25 cellular contexts compared by ENCODE assay signal in genomic region chr16:51125992-51126391, GRCh38. TPM values are rescaled to one million over a fixed set of nuclear protein-coding genes. Genes with fewer than 3 reads are reported as not detected.
"Had no signal": no experiment of that assay in that cellular context is flagged by ENCODE, and none has a peak within 500 bp of the region (broad histone marks: within the 10 kb centered on the region; RNA-seq: fewer than 3 reads in every experiment).

No MANE protein-coding gene starts in this region.

- H3K27ac Mint-ChIP-seq: activated CD4-positive, alpha-beta T cell treated with anti-CD3 and anti-CD28 coated beads, Interleukin-2, amount 10 ng/mL, durations not matched to agents 7 days and 5 days; activated CD8-positive, alpha-beta memory T cell treated with anti-CD3 and anti-CD28 coated beads, Interleukin-2, amount 10 ng/mL, durations not matched to agents 7 days and 5 days; activated CD8-positive, alpha-beta T cell treated with anti-CD3 and anti-CD28 coated beads for 36 hours; activated naive CD4-positive, alpha-beta T cell treated with anti-CD3 and anti-CD28 coated beads, Interleukin-2, amount 50 U/mL, for 24 hours; activated T-helper 1 cell treated with anti-CD3 and anti-CD28 coated beads, Interleukin-12 subunit alpha, Interleukin-12 subunit beta, Interleukin-2, Interleukin-4 antibody, amounts not matched to agents 30 ng/mL and 10 ng/mL and 1 ng/mL, durations not matched to agents 14 hours and 24 hours and 36 hours; immature natural killer cell; natural killer cell treated with Interleukin-12 subunit alpha and Interleukin-12 subunit beta and Interleukin-15 and Interleukin-18, amount 100 ng/mL, for 72 hours; T-cell; T-helper 2 cell treated with Interferon-gamma antibody and Interleukin-4, amounts not matched to agents 5 μg/mL and 100 μg/mL, for 36 hours had no signal

- H3K4me1 Mint-ChIP-seq: activated CD4-positive, alpha-beta T cell treated with anti-CD3 and anti-CD28 coated beads, Interleukin-2, amount 10 ng/mL, durations not matched to agents 7 days and 5 days; activated CD8-positive, alpha-beta memory T cell treated with anti-CD3 and anti-CD28 coated beads, Interleukin-2, amount 10 ng/mL, durations not matched to agents 7 days and 5 days; activated naive CD4-positive, alpha-beta T cell treated with anti-CD3 and anti-CD28 coated beads, Interleukin-2, amount 50 U/mL, for 24 hours; immature natural killer cell; T-cell had no signal

- DNase-seq: activated CD4-positive, alpha-beta T cell treated with anti-CD3 and anti-CD28 coated beads, Interleukin-2, amount 10 ng/mL, durations not matched to agents 7 days and 5 days; activated CD4-positive, CD25-positive, alpha-beta regulatory T cell treated with anti-CD3 and anti-CD28 coated beads, Interleukin-2, amount 50 U/mL, for 72 hours; activated CD8-positive, alpha-beta memory T cell treated with anti-CD3 and anti-CD28 coated beads, Interleukin-2, amount 10 ng/mL, durations not matched to agents 7 days and 5 days; activated CD8-positive, alpha-beta T cell treated with anti-CD3 and anti-CD28 coated beads for 36 hours; activated gamma-delta T cell treated with Interleukin-2 at 50 U/mL for 16 hours; anterior cingulate cortex; body of pancreas; erythroblast; foreskin fibroblast; immature natural killer cell; left ventricle myocardium inferior; mammary epithelial cell; midbrain; spleen; stimulated activated CD4-positive, alpha-beta T cell treated with anti-CD3 and anti-CD28 coated beads, Interleukin-4, amount 100 ng/mL, for 1 hour; stimulated activated naive CD4-positive, alpha-beta T cell; T-cell; upper lobe of right lung had no signal

- H3K4me3 ChIP-seq: body of pancreas, cardiac muscle cell, left ventricle myocardium inferior, spleen, upper lobe of right lung had no signal

- H3K4me1 ChIP-seq: body of pancreas, left ventricle myocardium inferior, parathyroid adenoma, spleen, upper lobe of right lung had no signal

- H3K36me3 Mint-ChIP-seq: activated CD8-positive, alpha-beta memory T cell treated with anti-CD3 and anti-CD28 coated beads, Interleukin-2, amount 10 ng/mL, durations not matched to agents 7 days and 5 days; activated naive CD4-positive, alpha-beta T cell treated with anti-CD3 and anti-CD28 coated beads, Interleukin-2, amount 50 U/mL, for 24 hours; immature natural killer cell; natural killer cell treated with Interleukin-12 subunit alpha and Interleukin-12 subunit beta and Interleukin-15 and Interleukin-18, amount 100 ng/mL, for 72 hours; T-cell had no signal

- H3K36me3 ChIP-seq: cardiac muscle cell, left ventricle myocardium inferior, spleen, upper lobe of right lung had no signal

- H3K9me3 ChIP-seq: body of pancreas, left ventricle myocardium inferior, spleen, upper lobe of right lung had no signal

- H3K4me3 Mint-ChIP-seq: activated CD4-positive, alpha-beta T cell treated with anti-CD3 and anti-CD28 coated beads, Interleukin-2, amount 10 ng/mL, durations not matched to agents 7 days and 5 days; activated CD8-positive, alpha-beta memory T cell treated with anti-CD3 and anti-CD28 coated beads, Interleukin-2, amount 10 ng/mL, durations not matched to agents 7 days and 5 days; activated CD8-positive, alpha-beta T cell treated with anti-CD3 and anti-CD28 coated beads for 36 hours; activated naive CD4-positive, alpha-beta T cell treated with anti-CD3 and anti-CD28 coated beads, Interleukin-2, amount 50 U/mL, for 24 hours; activated T-helper 1 cell treated with anti-CD3 and anti-CD28 coated beads, Interleukin-12 subunit alpha, Interleukin-12 subunit beta, Interleukin-2, Interleukin-4 antibody, amounts not matched to agents 30 ng/mL and 10 ng/mL and 1 ng/mL, durations not matched to agents 14 hours and 24 hours and 36 hours; immature natural killer cell; natural killer cell treated with Interleukin-12 subunit alpha and Interleukin-12 subunit beta and Interleukin-15 and Interleukin-18, amount 100 ng/mL, for 72 hours; T-cell; T-helper 2 cell treated with Interferon-gamma antibody and Interleukin-4, amounts not matched to agents 5 μg/mL and 100 μg/mL, for 36 hours had no signal

- H3K27me3 Mint-ChIP-seq: activated CD4-positive, alpha-beta T cell treated with anti-CD3 and anti-CD28 coated beads, Interleukin-2, amount 10 ng/mL, durations not matched to agents 7 days and 5 days; activated CD8-positive, alpha-beta memory T cell treated with anti-CD3 and anti-CD28 coated beads, Interleukin-2, amount 10 ng/mL, durations not matched to agents 7 days and 5 days; activated CD8-positive, alpha-beta T cell treated with anti-CD3 and anti-CD28 coated beads for 36 hours had no signal

- H3K27me3 ChIP-seq: body of pancreas, cardiac muscle cell had no signal

- H3K27ac ChIP-seq: body of pancreas, cardiac muscle cell, left ventricle myocardium inferior, parathyroid adenoma, spleen, upper lobe of right lung, VCaP had no signal

- H3K9me3 Mint-ChIP-seq: activated CD4-positive, alpha-beta T cell treated with anti-CD3 and anti-CD28 coated beads, Interleukin-2, amount 10 ng/mL, durations not matched to agents 7 days and 5 days; activated CD8-positive, alpha-beta T cell treated with anti-CD3 and anti-CD28 coated beads for 36 hours; activated T-helper 1 cell treated with anti-CD3 and anti-CD28 coated beads, Interleukin-12 subunit alpha, Interleukin-12 subunit beta, Interleukin-2, Interleukin-4 antibody, amounts not matched to agents 30 ng/mL and 10 ng/mL and 1 ng/mL, durations not matched to agents 14 hours and 24 hours and 36 hours; natural killer cell treated with Interleukin-12 subunit alpha and Interleukin-12 subunit beta and Interleukin-15 and Interleukin-18, amount 100 ng/mL, for 72 hours; T-helper 2 cell treated with Interferon-gamma antibody and Interleukin-4, amounts not matched to agents 5 μg/mL and 100 μg/mL, for 36 hours had no signal

RNA-seq across cellular contexts. Expression of gene SALL1, which starts 25.1 kb away (rescaled TPM):
- total RNA-seq: activated CD4-positive, alpha-beta T cell treated with anti-CD3 and anti-CD28 coated beads, Interleukin-2, amount 10 ng/mL, durations not matched to agents 7 days and 5 days; activated CD8-positive, alpha-beta memory T cell treated with anti-CD3 and anti-CD28 coated beads, Interleukin-2, amount 10 ng/mL, durations not matched to agents 7 days and 5 days; activated CD8-positive, alpha-beta T cell treated with anti-CD3 and anti-CD28 coated beads for 36 hours; activated T-helper 1 cell treated with anti-CD3 and anti-CD28 coated beads, Interleukin-12 subunit alpha, Interleukin-12 subunit beta, Interleukin-2, Interleukin-4 antibody, amounts not matched to agents 30 ng/mL and 10 ng/mL and 1 ng/mL, durations not matched to agents 14 hours and 24 hours and 36 hours; spleen; upper lobe of right lung had no signal
